In the genomic region with DNA sequence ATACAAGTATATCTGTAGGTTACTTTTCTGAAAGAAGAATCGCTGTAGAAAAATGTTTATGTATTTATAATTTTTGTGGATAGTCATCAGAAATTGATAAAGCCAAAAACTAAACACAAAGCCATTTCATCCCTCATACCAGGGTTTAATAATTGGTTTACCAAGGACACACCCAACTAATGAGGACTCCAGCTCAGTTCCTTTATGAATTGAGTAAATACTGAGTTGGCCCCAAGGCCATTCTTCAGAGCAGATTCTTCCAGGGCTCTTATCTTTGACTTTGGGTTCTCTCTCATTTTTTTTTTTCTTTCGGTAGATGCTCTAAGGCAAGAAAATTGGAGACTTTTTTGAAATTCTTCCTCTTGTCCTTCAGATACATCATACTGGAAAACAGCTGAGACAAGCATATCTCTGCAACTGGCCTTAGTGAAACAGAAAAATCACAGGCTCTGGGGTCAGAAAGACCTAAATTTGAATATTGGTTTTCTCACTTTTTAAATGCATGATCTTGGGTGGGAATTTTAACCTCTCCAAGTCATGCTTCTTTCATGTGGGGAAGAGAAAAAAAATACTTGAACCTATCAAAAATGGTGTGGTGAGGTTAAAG, we compare ENCODE assay signal across 3 cellular contexts.
TF ChIP-seq lines count a peak whose summit lies in the region.

No MANE protein-coding gene starts in this region.

TF ChIP-seq in A549, 52 proteins besides CTCF, POLR2A, EP300 and RAD21:
- TF ChIP-seq ZSCAN20 (CRISPR knock-in tag; IDR thresholded peaks at IDR 0.05) (no peak), MAFK (IDR thresholded peaks at IDR 0.05; ENCODE audit: partially characterized antibody) (peak; percentile 30), CHD4 (IDR thresholded peaks at IDR 0.05; ENCODE audit: borderline replicate concordance) (no peak), KDM1A (IDR thresholded peaks at IDR 0.05; ENCODE audit: low read depth) (no peak)
- TF ChIP-seq, protein P1, sequence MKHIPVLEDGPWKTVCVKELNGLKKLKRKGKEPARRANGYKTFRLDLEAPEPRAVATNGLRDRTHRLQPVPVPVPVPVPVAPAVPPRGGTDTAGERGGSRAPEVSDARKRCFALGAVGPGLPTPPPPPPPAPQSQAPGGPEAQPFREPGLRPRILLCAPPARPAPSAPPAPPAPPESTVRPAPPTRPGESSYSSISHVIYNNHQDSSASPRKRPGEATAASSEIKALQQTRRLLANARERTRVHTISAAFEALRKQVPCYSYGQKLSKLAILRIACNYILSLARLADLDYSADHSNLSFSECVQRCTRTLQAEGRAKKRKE (CRISPR knock-in tag; IDR thresholded peaks at IDR 0.05; ENCODE audit: low read depth), result no peak
TF ChIP-seq in A549: peak in this region for 1.

TF ChIP-seq in IMR-90, 13 proteins besides CTCF, POLR2A, EP300 and RAD21:
- TF ChIP-seq BHLHE40 (IDR thresholded peaks at IDR 0.05; ENCODE audit: low read depth, low read length) (no peak), CHD1 (IDR thresholded peaks at IDR 0.05; ENCODE audit: low read depth, low read length) (no peak), MAFK (IDR thresholded peaks at IDR 0.05; ENCODE audit: low read depth, low read length) (peak; percentile 22; the same call in 1 of the 2 replicates), NFE2L2 (IDR thresholded peaks at IDR 0.05; ENCODE audit: low read depth, low read length) (no peak)

TF ChIP-seq in SK-N-SH, 30 proteins besides CTCF, POLR2A, EP300 and RAD21:
- TF ChIP-seq SMC3 (IDR thresholded peaks at IDR 0.05; ENCODE audit: low read depth, low read length), result no peak
- TF ChIP-seq RCOR1 (IDR thresholded peaks at IDR 0.05; ENCODE audit: low read length), result no peak
- no peak for TF ChIP-seq ELF1 (IDR thresholded peaks at IDR 0.05)
- TF ChIP-seq, protein P2, sequence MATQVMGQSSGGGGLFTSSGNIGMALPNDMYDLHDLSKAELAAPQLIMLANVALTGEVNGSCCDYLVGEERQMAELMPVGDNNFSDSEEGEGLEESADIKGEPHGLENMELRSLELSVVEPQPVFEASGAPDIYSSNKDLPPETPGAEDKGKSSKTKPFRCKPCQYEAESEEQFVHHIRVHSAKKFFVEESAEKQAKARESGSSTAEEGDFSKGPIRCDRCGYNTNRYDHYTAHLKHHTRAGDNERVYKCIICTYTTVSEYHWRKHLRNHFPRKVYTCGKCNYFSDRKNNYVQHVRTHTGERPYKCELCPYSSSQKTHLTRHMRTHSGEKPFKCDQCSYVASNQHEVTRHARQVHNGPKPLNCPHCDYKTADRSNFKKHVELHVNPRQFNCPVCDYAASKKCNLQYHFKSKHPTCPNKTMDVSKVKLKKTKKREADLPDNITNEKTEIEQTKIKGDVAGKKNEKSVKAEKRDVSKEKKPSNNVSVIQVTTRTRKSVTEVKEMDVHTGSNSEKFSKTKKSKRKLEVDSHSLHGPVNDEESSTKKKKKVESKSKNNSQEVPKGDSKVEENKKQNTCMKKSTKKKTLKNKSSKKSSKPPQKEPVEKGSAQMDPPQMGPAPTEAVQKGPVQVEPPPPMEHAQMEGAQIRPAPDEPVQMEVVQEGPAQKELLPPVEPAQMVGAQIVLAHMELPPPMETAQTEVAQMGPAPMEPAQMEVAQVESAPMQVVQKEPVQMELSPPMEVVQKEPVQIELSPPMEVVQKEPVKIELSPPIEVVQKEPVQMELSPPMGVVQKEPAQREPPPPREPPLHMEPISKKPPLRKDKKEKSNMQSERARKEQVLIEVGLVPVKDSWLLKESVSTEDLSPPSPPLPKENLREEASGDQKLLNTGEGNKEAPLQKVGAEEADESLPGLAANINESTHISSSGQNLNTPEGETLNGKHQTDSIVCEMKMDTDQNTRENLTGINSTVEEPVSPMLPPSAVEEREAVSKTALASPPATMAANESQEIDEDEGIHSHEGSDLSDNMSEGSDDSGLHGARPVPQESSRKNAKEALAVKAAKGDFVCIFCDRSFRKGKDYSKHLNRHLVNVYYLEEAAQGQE (IDR thresholded peaks at IDR 0.05; ENCODE audit: low read depth, low read length), result no peak
- no peak for TF ChIP-seq TEAD4 (IDR thresholded peaks at IDR 0.05; ENCODE audit: borderline replicate concordance, insufficient read depth)
- no peak for TF ChIP-seq CHD2 (IDR thresholded peaks at IDR 0.05; ENCODE audit: low read length, partially characterized antibody)
- TF ChIP-seq GATA2 (CRISPR knock-in tag; IDR thresholded peaks at IDR 0.05), result no peak
